Comparison of ENCODE assay signal across 9 cellular contexts in genomic region chr18:75203456-75204261, GRCh38. TPM values are rescaled to one million over a fixed set of nuclear protein-coding genes. Genes with fewer than 3 reads are reported as not detected.
DNase-seq lines count a peak whose midpoint lies in the region; ATAC-seq and TF ChIP-seq lines count a peak whose summit lies in the region.
"Had no signal": no experiment of that assay in that cellular context is flagged by ENCODE, and none has a peak within 500 bp of the region (broad histone marks: within the 10 kb centered on the region; RNA-seq: fewer than 3 reads in every experiment).

No MANE protein-coding gene starts in this region.

- WGBS in hepatocyte (ENCODE audit: low lambda C conversion rate, missing lambda C conversion rate): 32% methylated on average over 22 of the region's 23 CpGs

- H3K36me3 ChIP-seq in hepatocyte (replicated peaks; ENCODE audit: insufficient read depth, low read depth): no peaks in the 10 kb centered on the region

- H3K9me2 ChIP-seq in hepatocyte (replicated peaks; ENCODE audit: insufficient read depth): no peaks in the 10 kb centered on the region

- TF ChIP-seq CTCF in hepatocyte (IDR thresholded peaks at IDR 0.05; ENCODE audit: poor library complexity): no peak

- peaks cover 9% of the 10 kb centered on the region for H3K4me1 ChIP-seq in hepatocyte (ENCODE audit: insufficient read depth)

- DNase-seq in EH (ENCODE audit: low read depth) (peak; percentile 79), astrocyte of the hippocampus (ENCODE audit: low read depth, low spot score) (peak; percentile 62), hepatocyte (ENCODE audit: low spot score) (peak; percentile 46), sciatic nerve (ENCODE audit: low spot score) (no peak), NCI-H2029 (lab: John Stamatoyannopoulos, UW) (no peak)
- DNase-seq: DMS53 had no signal

- intact Hi-C loops in sciatic nerve (cut with DNase I): no loop called here

- H3K4me2 ChIP-seq in hepatocyte: peak overlapping the region; percentile 82

- H3K4me3 ChIP-seq in hepatocyte: peak overlapping the region; percentile 60

- peaks cover 91% of the 10 kb centered on the region for H3K79me2 ChIP-seq in hepatocyte

- peak overlapping the region; percentile 36 for H3K27ac ChIP-seq in hepatocyte

- H3K27me3 ChIP-seq in hepatocyte: peaks cover 24% of the 10 kb centered on the region

- no peaks in the 10 kb centered on the region for H3K9me3 ChIP-seq in hepatocyte (ENCODE audit: low read depth)

- no peak overlapping the region for H2AFZ ChIP-seq in hepatocyte

- ATAC-seq in sciatic nerve (peak; percentile 55), HG03342 (IDR thresholded peaks at IDR 0.05; ENCODE audit: unreplicated experiment) (no peak), HG03025 (IDR thresholded peaks at IDR 0.05; ENCODE audit: low FRiP score, unreplicated experiment) (no peak), HG03354 (IDR thresholded peaks at IDR 0.05; ENCODE audit: poor library complexity, severe bottlenecking, unreplicated experiment) (no peak)

- H4K20me1 ChIP-seq in hepatocyte (ENCODE audit: insufficient read depth, poor library complexity, severe bottlenecking): peaks cover 35% of the 10 kb centered on the region

RNA-seq across cellular contexts. Expression of gene PTGR3, which starts 5.3 kb away (rescaled TPM):
- total RNA-seq in hepatocyte (25.7 and 30.7 TPM in 2 replicates), sciatic nerve (31.6 TPM)
- polyA plus RNA-seq in hepatocyte: 24.4 and 32.2 TPM in 2 replicates

RNA-seq across cellular contexts. Expression of gene TSHZ1, which starts 6.9 kb away (rescaled TPM):
- 13.1 TPM in 2 replicates for total RNA-seq in hepatocyte
- polyA plus RNA-seq in hepatocyte: 8.5 and 12.7 TPM in 2 replicates
- 25.4 TPM for total RNA-seq in sciatic nerve

Comparison
In these comparisons a context has a peak if more than half of its experiments do, and no peak if none do; other contexts are left out.
1. DNase-seq: peak in EH (single experiment), astrocyte of the hippocampus (single experiment) and hepatocyte (single experiment); none in sciatic nerve (single experiment) and NCI-H2029 (single experiment).